20 cellular contexts compared by ENCODE assay signal in the genomic region with DNA sequence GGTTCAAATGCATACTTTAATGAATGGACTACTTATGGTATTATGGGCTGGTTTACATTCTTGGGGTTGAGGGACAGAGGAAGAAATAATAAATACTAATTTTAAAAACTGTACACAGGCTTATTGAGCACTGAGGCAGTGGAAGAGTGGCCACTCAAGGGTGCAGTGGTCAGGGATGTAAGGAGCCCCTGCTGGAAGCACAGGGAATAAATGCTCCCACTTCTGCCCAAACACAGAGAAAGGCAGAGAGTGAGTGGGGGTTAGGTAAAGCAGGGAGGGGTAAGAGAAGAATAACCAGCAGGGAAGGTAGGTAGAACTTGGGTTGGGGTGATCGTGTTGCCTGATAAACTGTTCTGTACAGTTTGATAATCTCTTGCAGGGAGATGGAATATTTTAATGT.
DNase-seq lines count a peak whose midpoint lies in the region; ATAC-seq, FAIRE-seq and TF ChIP-seq lines count a peak whose summit lies in the region.
"Had no signal": no experiment of that assay in that cellular context is flagged by ENCODE, and none has a peak within 500 bp of the region (broad histone marks: within the 10 kb centered on the region; RNA-seq: fewer than 3 reads in every experiment).

No MANE protein-coding gene starts in this region.

- intact Hi-C loops in left ventricle myocardium inferior (cut with micrococcal nuclease): no loop called here
- intact Hi-C loops in left ventricle myocardium superior (cut with micrococcal nuclease): no loop called here
- intact Hi-C loops in K562 (cut with micrococcal nuclease): loop anchor here (5.0 kb wide), 1 partner anchor 86 kb away; no protein-coding TSS in a partner anchor

- no peak for TF ChIP-seq CTCF in left ventricle myocardium inferior (IDR thresholded peaks at IDR 0.05; ENCODE audit: borderline replicate concordance)
- peak; percentile 28 to 42 (median 31); a peak in 4 of 6 replicates for TF ChIP-seq CTCF in K562 (IDR thresholded peaks at IDR 0.05 in 2 of 3, conservative IDR thresholded peaks at IDR 0.05 in 1 of 3; ENCODE audit: insufficient read depth in 2 of 3, low read depth in 1 of 3, low read length in 3 of 3)
- TF ChIP-seq CTCF in foreskin keratinocyte (conservative IDR thresholded peaks at IDR 0.05): peak; percentile 24

- no peak for TF ChIP-seq EP300 in K562 (IDR thresholded peaks at IDR 0.05; ENCODE audit: low read length)

- peak overlapping the region; percentile 38 for H3K27ac ChIP-seq in left ventricle myocardium inferior (replicated peaks)
- H3K27ac ChIP-seq in K562 (ENCODE audit: extremely low read depth, low read depth, low read length): no peak overlapping the region
- no peak overlapping the region for H3K27ac ChIP-seq in foreskin keratinocyte
- H3K27ac ChIP-seq: A549, upper lobe of right lung had no signal

- no peak for TF ChIP-seq POLR2A in K562 (conservative IDR thresholded peaks at IDR 0.05)

- H2AFZ ChIP-seq in K562 (ENCODE audit: low read depth, low read length): no peak overlapping the region

- H3K4me3 ChIP-seq in left ventricle myocardium inferior (no peak overlapping the region), K562 (no peak overlapping the region)
- H3K4me3 ChIP-seq: A549, MG63, upper lobe of right lung had no signal

- no peak overlapping the region for H3K9ac ChIP-seq in K562 (ENCODE audit: insufficient read depth in 1 of 2, low read depth in 2 of 2, low read length in 2 of 2)

- no peaks in the 10 kb centered on the region for H3K9me3 ChIP-seq in left ventricle myocardium inferior (replicated peaks)
- no peaks in the 10 kb centered on the region for H3K9me3 ChIP-seq in K562 (replicated peaks; ENCODE audit: control insufficient read depth, insufficient read depth, low read depth, low read length)
- H3K9me3 ChIP-seq: A549, MG63, upper lobe of right lung had no signal

- no peak for FAIRE-seq in K562 (lab: Jason Lieb, UNC)
- FAIRE-seq: A549, astrocyte, GM12891 had no signal

- H4K20me1 ChIP-seq in K562 (replicated peaks; ENCODE audit: control insufficient read depth, insufficient read depth, low read length): no peaks in the 10 kb centered on the region

- H3K4me2 ChIP-seq in K562 (ENCODE audit: insufficient read depth, low read length): no peak overlapping the region
- H3K4me2 ChIP-seq: A549 had no signal

- H3K36me3 ChIP-seq in left ventricle myocardium inferior: no peaks in the 10 kb centered on the region
- H3K36me3 ChIP-seq in K562 (ENCODE audit: control insufficient read depth, insufficient read depth, low read length): no peaks in the 10 kb centered on the region
- H3K36me3 ChIP-seq: MG63, upper lobe of right lung had no signal

- WGBS in K562 (ENCODE audit: insufficient coverage, low coverage, missing lambda C conversion rate): 53% methylated on average over 1 of the region's 1 CpG

- POLR2A ChIA-PET in K562 (lab: Yijun Ruan, JAX): interaction anchor here (0.9 to 1.9 kb wide), 2 partner anchors 11 to 59 kb away, joined by 3 to 5 read pairs; no protein-coding TSS in a partner anchor
- POLR2A ChIA-PET in activated CD4-positive, alpha-beta memory T cell treated with anti-CD3 and anti-CD28 coated beads, Interleukin-2, amount 10 ng/mL, durations not matched to agents 7 days and 5 days (lab: Charles Lee): no interaction called here

- 0 out of 4 replicates have a peak, but pooled peaks of 1 of the 2 experiments have one; percentile 9 for TF ChIP-seq RAD21 in K562 (CRISPR knock-in tag; conservative IDR thresholded peaks at IDR 0.05 in 1 of 2, IDR thresholded peaks at IDR 0.05 in 1 of 2)

- DNase-seq in left ventricle myocardium inferior: no peak
- no peak for DNase-seq in left ventricle myocardium superior
- DNase-seq in K562 (ENCODE audit: extremely low read depth in 1 of 4, low spot score in 3 of 4): peak in 1 of 4 experiments; percentile 19
- DNase-seq in foreskin keratinocyte: no peak
- DNase-seq in activated T-cell treated with anti-CD3 and anti-CD28 coated beads, Interleukin-2, amount 50 U/mL, for 72 hours: no peak
- DNase-seq in activated CD4-positive, alpha-beta memory T cell treated with anti-CD3 and anti-CD28 coated beads, Interleukin-2, amount 10 ng/mL, durations not matched to agents 7 days and 5 days: no peak
- no peak for DNase-seq in activated CD4-positive, CD25-positive, alpha-beta regulatory T cell treated with anti-CD3 and anti-CD28 coated beads, Interleukin-2, amount 50 U/mL, for 72 hours
- DNase-seq: activated CD4-positive, alpha-beta T cell treated with anti-CD3 and anti-CD28 coated beads for 48 hours; activated naive CD4-positive, alpha-beta T cell; MG63; NCI-H187 treated with DMSO at 0.1 percent for 48 hours; posterior cingulate gyrus; SHP77 treated with DMSO at 0.1 percent for 48 hours; upper lobe of right lung had no signal

- no peaks in the 10 kb centered on the region for H3K9me1 ChIP-seq in K562 (ENCODE audit: control insufficient read depth, insufficient read depth, low read length)

- no peak overlapping the region for H3K27ac Mint-ChIP-seq in activated T-cell treated with anti-CD3 and anti-CD28 coated beads, Interleukin-2, amount 50 U/mL, for 72 hours
- H3K27ac Mint-ChIP-seq in activated CD4-positive, alpha-beta memory T cell treated with anti-CD3 and anti-CD28 coated beads, Interleukin-2, amount 10 ng/mL, durations not matched to agents 7 days and 5 days: no peak overlapping the region
- H3K27ac Mint-ChIP-seq: stimulated activated memory B cell treated with anti-CD40 and anti-IgM and Interleukin-4, amounts not matched to agents 10 μg/mL and 1 μg/mL and 100 μg/mL, for 72 hours had no signal

- peaks cover 100% of the 10 kb centered on the region for H3K4me1 ChIP-seq in left ventricle myocardium inferior
- H3K4me1 ChIP-seq in K562 (replicated peaks in 1 of 2; ENCODE audit: control insufficient read depth in 2 of 2, insufficient read depth in 2 of 2, low read length in 2 of 2): peaks cover 0 to 3% of the 10 kb centered on the region in 2 experiments; a peak in 2 of 5 replicates
- no peaks in the 10 kb centered on the region for H3K4me1 ChIP-seq in foreskin keratinocyte
- H3K4me1 ChIP-seq: A549 had no signal

- no peaks in the 10 kb centered on the region; the same call in 2 of the 3 replicates for H3K79me2 ChIP-seq in K562 (ENCODE audit: control insufficient read depth, insufficient read depth, low read length)

- H3K9me3 Mint-ChIP-seq in activated T-cell treated with anti-CD3 and anti-CD28 coated beads, Interleukin-2, amount 50 U/mL, for 72 hours: no peaks in the 10 kb centered on the region
- H3K9me3 Mint-ChIP-seq in activated CD4-positive, alpha-beta memory T cell treated with anti-CD3 and anti-CD28 coated beads, Interleukin-2, amount 10 ng/mL, durations not matched to agents 7 days and 5 days: no peaks in the 10 kb centered on the region
- H3K9me3 Mint-ChIP-seq: stimulated activated memory B cell treated with anti-CD40 and anti-IgM and Interleukin-4, amounts not matched to agents 10 μg/mL and 1 μg/mL and 100 μg/mL, for 72 hours had no signal

- H3K36me3 Mint-ChIP-seq in activated T-cell treated with anti-CD3 and anti-CD28 coated beads, Interleukin-2, amount 50 U/mL, for 72 hours (ENCODE audit: insufficient read depth in 2 of 2): no peaks in the 10 kb centered on the region
- no peaks in the 10 kb centered on the region for H3K36me3 Mint-ChIP-seq in activated CD4-positive, alpha-beta memory T cell treated with anti-CD3 and anti-CD28 coated beads, Interleukin-2, amount 10 ng/mL, durations not matched to agents 7 days and 5 days (ENCODE audit: low read depth)
- H3K36me3 Mint-ChIP-seq: stimulated activated memory B cell treated with anti-CD40 and anti-IgM and Interleukin-4, amounts not matched to agents 10 μg/mL and 1 μg/mL and 100 μg/mL, for 72 hours had no signal

- in situ Hi-C loops in K562 (cut with MboI): no loop called here

- H3K27me3 Mint-ChIP-seq in activated T-cell treated with anti-CD3 and anti-CD28 coated beads, Interleukin-2, amount 50 U/mL, for 72 hours (ENCODE audit: low read depth): peaks cover 41% of the 10 kb centered on the region
- H3K27me3 Mint-ChIP-seq in activated CD4-positive, alpha-beta memory T cell treated with anti-CD3 and anti-CD28 coated beads, Interleukin-2, amount 10 ng/mL, durations not matched to agents 7 days and 5 days: peaks cover 22% of the 10 kb centered on the region

- no TSS peak for BruUV-seq in K562 (replicated peaks; lab: Mats Ljungman, UMichigan)

- ATAC-seq in left ventricle myocardium superior: no peak
- ATAC-seq in K562: peak; percentile 86
- peak; percentile 55 for ATAC-seq in foreskin keratinocyte
- ATAC-seq in activated T-cell treated with anti-CD3 and anti-CD28 coated beads, Interleukin-2, amount 50 U/mL, for 72 hours (replicated peaks in 1 of 2): no peak
- ATAC-seq in GM21515 (IDR thresholded peaks at IDR 0.05; ENCODE audit: unreplicated experiment): no peak
- ATAC-seq: left lobe of liver; stimulated activated memory B cell treated with anti-CD40 and anti-IgM and Interleukin-4, amounts not matched to agents 10 μg/mL and 1 μg/mL and 100 μg/mL, for 72 hours; upper lobe of right lung had no signal

- H3K4me1 Mint-ChIP-seq in activated T-cell treated with anti-CD3 and anti-CD28 coated beads, Interleukin-2, amount 50 U/mL, for 72 hours (ENCODE audit: low read depth): no peaks in the 10 kb centered on the region
- H3K4me1 Mint-ChIP-seq in activated CD4-positive, alpha-beta memory T cell treated with anti-CD3 and anti-CD28 coated beads, Interleukin-2, amount 10 ng/mL, durations not matched to agents 7 days and 5 days: no peaks in the 10 kb centered on the region

- CTCF ChIA-PET in K562 (lab: Yijun Ruan, JAX; ENCODE audit: low intra/inter-chr PET ratio): no interaction called here
- CTCF ChIA-PET in activated CD4-positive, alpha-beta memory T cell treated with anti-CD3 and anti-CD28 coated beads, Interleukin-2, amount 10 ng/mL, durations not matched to agents 7 days and 5 days (lab: Charles Lee): no interaction called here

- H3K27me3 ChIP-seq in left ventricle myocardium inferior (ENCODE audit: low read depth): no peaks in the 10 kb centered on the region
- H3K27me3 ChIP-seq in K562 (ENCODE audit: control insufficient read depth in 2 of 2, insufficient read depth in 2 of 2, low read length in 2 of 2): no peaks in the 10 kb centered on the region
- H3K27me3 ChIP-seq in foreskin keratinocyte: no peaks in the 10 kb centered on the region
- H3K27me3 ChIP-seq: MG63, upper lobe of right lung had no signal

- H3K4me3 Mint-ChIP-seq in activated T-cell treated with anti-CD3 and anti-CD28 coated beads, Interleukin-2, amount 50 U/mL, for 72 hours: no peak overlapping the region
- H3K4me3 Mint-ChIP-seq in activated CD4-positive, alpha-beta memory T cell treated with anti-CD3 and anti-CD28 coated beads, Interleukin-2, amount 10 ng/mL, durations not matched to agents 7 days and 5 days: no peak overlapping the region
- H3K4me3 Mint-ChIP-seq: stimulated activated memory B cell treated with anti-CD40 and anti-IgM and Interleukin-4, amounts not matched to agents 10 μg/mL and 1 μg/mL and 100 μg/mL, for 72 hours had no signal

TF ChIP-seq in K562, 482 proteins besides CTCF, POLR2A, EP300 and RAD21 (continues in another document):
- TF ChIP-seq NELFE (IDR thresholded peaks at IDR 0.05; ENCODE audit: insufficient read depth, insufficient read length): no peak

Comparison
In these comparisons a context has a peak if more than half of its experiments do, and no peak if none do; other contexts are left out.
1. ATAC-seq: peak in K562 (single experiment) and foreskin keratinocyte (single experiment); none in left ventricle myocardium superior (single experiment), activated T-cell treated with anti-CD3 and anti-CD28 coated beads, Interleukin-2, amount 50 U/mL, for 72 hours (0 of 2) and GM21515 (single experiment).